ENCODE assay signal across 33 cellular contexts in the genomic region with DNA sequence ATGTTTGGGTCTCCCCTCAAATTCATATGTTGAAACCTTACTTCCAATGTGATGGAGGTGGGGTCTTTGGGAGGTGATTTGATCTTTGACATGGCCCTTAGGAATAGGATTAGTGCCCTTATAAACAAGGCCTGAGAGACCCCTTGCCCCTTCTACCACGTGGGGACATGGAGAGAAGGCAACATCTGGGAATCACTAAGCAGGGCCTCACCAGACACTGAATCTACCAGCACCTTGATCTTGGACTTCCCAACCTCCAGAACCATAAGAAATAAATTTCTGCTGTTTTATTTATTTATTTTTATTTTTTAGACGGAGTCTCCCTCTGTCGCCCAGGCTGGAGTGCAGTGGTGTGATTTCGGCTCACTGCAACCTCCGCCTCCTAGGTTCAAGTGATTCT.
"Had no signal": no experiment of that assay in that cellular context is flagged by ENCODE, and none has a peak within 500 bp of the region (broad histone marks: within the 10 kb centered on the region; RNA-seq: fewer than 3 reads in every experiment).

No MANE protein-coding gene starts in this region.

- H3K36me3 ChIP-seq: adrenal gland, ascending aorta, brain microvascular endothelial cell, breast epithelium, cardiac muscle cell had no signal

- H3K9me3 ChIP-seq: adrenal gland, ascending aorta, body of pancreas, breast epithelium had no signal

- H3K27ac ChIP-seq: adrenal gland, ascending aorta, body of pancreas, brain microvascular endothelial cell, breast epithelium, cardiac muscle cell had no signal

- H3K4me3 ChIP-seq: adrenal gland, ascending aorta, body of pancreas, breast epithelium, cardiac muscle cell had no signal

- DNase-seq: activated effector memory CD4-positive, alpha-beta T cell treated with anti-CD3 and anti-CD28 coated beads, Interleukin-2, amount 50 U/mL, for 16 hours; activated effector memory CD4-positive, alpha-beta T cell treated with Interleukin-2 at 50 U/mL for 16 hours; activated gamma-delta T cell; activated gamma-delta T cell treated with Interleukin-2 at 50 U/mL for 16 hours; activated naive CD4-positive, alpha-beta T cell; activated naive CD4-positive, alpha-beta T cell treated with anti-CD3 and anti-CD28 coated beads for 36 hours; activated naive CD4-positive, alpha-beta T cell treated with anti-CD3 and anti-CD28 coated beads, Interleukin-2, amount 10 ng/mL, durations not matched to agents 7 days and 5 days; activated naive CD4-positive, alpha-beta T cell treated with anti-CD3 and anti-CD28 coated beads, Interleukin-2, amount 50 U/mL, for 16 hours; activated naive CD4-positive, alpha-beta T cell treated with Interleukin-2 at 50 U/mL for 16 hours; activated naive CD8-positive, alpha-beta T cell treated with anti-CD3 and anti-CD28 coated beads for 36 hours; activated naive CD8-positive, alpha-beta T cell treated with anti-CD3 and anti-CD28 coated beads, Interleukin-2, amount 10 ng/mL, durations not matched to agents 7 days and 5 days; activated naive CD8-positive, alpha-beta T cell treated with anti-CD3 and anti-CD28 coated beads, Interleukin-2, amount 50 U/mL, for 24 hours; activated T-cell treated with anti-CD3 and anti-CD28 coated beads, Interleukin-2, amount 50 U/mL, for 24 hours; activated T-cell treated with anti-CD3 and anti-CD28 coated beads, Interleukin-2, amount 50 U/mL, for 4 hours; activated T-cell treated with anti-CD3 and anti-CD28 coated beads, Interleukin-2, amount 50 U/mL, for 48 hours; activated T-cell treated with anti-CD3 and anti-CD28 coated beads, Interleukin-2, amount 50 U/mL, for 72 hours; adrenal gland; amniotic stem cell; amygdala; anterior cingulate cortex; aorta; body of pancreas; brain microvascular endothelial cell; caudate nucleus; central memory CD4-positive, alpha-beta T cell; cerebellar nuclear complex had no signal

- H3K27me3 ChIP-seq: adrenal gland, ascending aorta, body of pancreas, brain microvascular endothelial cell, breast epithelium, cardiac muscle cell had no signal

- H3K4me1 ChIP-seq: adrenal gland, ascending aorta, body of pancreas, breast epithelium had no signal

- FAIRE-seq: astrocyte, bronchial epithelial cell had no signal

- ATAC-seq: activated naive CD4-positive, alpha-beta T cell treated with anti-CD3 and anti-CD28 coated beads, Interleukin-2, amount 50 U/mL, for 72 hours; activated naive CD8-positive, alpha-beta T cell treated with anti-CD3 and anti-CD28 coated beads, Interleukin-2, amount 50 U/mL, for 24 hours; activated T-cell treated with anti-CD3 and anti-CD28 coated beads, Interleukin-2, amount 50 U/mL, for 4 hours; activated T-cell treated with anti-CD3 and anti-CD28 coated beads, Interleukin-2, amount 50 U/mL, for 72 hours; activated T-helper 17 cell treated with anti-CD3 and anti-CD28 coated beads, Interleukin-2, amount 50 U/mL, for 72 hours; body of pancreas had no signal
